15 cellular contexts compared by ENCODE assay signal in genomic region chr7:41117431-41117830, GRCh38.
A peak's percentile ranks its signal among the peaks of the same experiment; 100 is the strongest.
DNase-seq lines count a peak whose midpoint lies in the region; ATAC-seq, FAIRE-seq and TF ChIP-seq lines count a peak whose summit lies in the region.
"Had no signal": no experiment of that assay in that cellular context is flagged by ENCODE, and none has a peak within 500 bp of the region (broad histone marks: within the 10 kb centered on the region; RNA-seq: fewer than 3 reads in every experiment).

No MANE protein-coding gene starts in this region.

- peak overlapping the region; percentile 51 for H3K27ac ChIP-seq in PC-9
- H3K27ac ChIP-seq in keratinocyte (ENCODE audit: control insufficient read depth, insufficient read depth, low read length), result peak overlapping the region; percentile 100
- H3K27ac ChIP-seq in prostate gland, result no peak overlapping the region
- H3K27ac ChIP-seq: BLaER1 treated with 17β-estradiol and CSF1 and Interleukin-3, amounts not matched to agents 10 nM and 100 nM had no signal

- DNase-seq in HCEC 1CT (peak; percentile 36), PC-9 (no peak), bronchial epithelial cell (ENCODE audit: low read depth) (peak; percentile 93), keratinocyte (ENCODE audit: low read depth, low spot score) (no peak), prostate gland (ENCODE audit: low spot score) (no peak), H7 (no peak), KBM-7 (no peak)
- DNase-seq: 8988T; CD4-positive, CD25-positive, alpha-beta regulatory T cell; DMS53; GF-D8 had no signal

- no peaks in the 10 kb centered on the region for H3K36me3 Mint-ChIP-seq in stimulated activated memory B cell treated with anti-CD40 and anti-IgM and Interleukin-4, amounts not matched to agents 10 μg/mL and 1 μg/mL and 100 μg/mL, for 72 hours
- H3K36me3 Mint-ChIP-seq: CD4-positive, CD25-positive, alpha-beta regulatory T cell had no signal

- H3K27me3 ChIP-seq in PC-9 (ENCODE audit: insufficient read depth, low read depth) (no peaks in the 10 kb centered on the region), bronchial epithelial cell (ENCODE audit: control insufficient read depth, insufficient read depth, low read length) (no peaks in the 10 kb centered on the region), keratinocyte (ENCODE audit: control insufficient read depth, extremely low read depth, insufficient read depth, low read length) (no peaks in the 10 kb centered on the region), prostate gland (replicated peaks; ENCODE audit: insufficient read depth) (no peaks in the 10 kb centered on the region), H7 (ENCODE audit: control insufficient read depth, insufficient read depth, low read length) (no peaks in the 10 kb centered on the region)
- H3K27me3 ChIP-seq: BLaER1 treated with 17β-estradiol and CSF1 and Interleukin-3, amounts not matched to agents 10 nM and 100 nM had no signal

- H3K9me3 Mint-ChIP-seq in stimulated activated memory B cell treated with anti-CD40 and anti-IgM and Interleukin-4, amounts not matched to agents 10 μg/mL and 1 μg/mL and 100 μg/mL, for 72 hours, result peaks cover 9% of the 10 kb centered on the region

- no peak overlapping the region for H3K4me3 Mint-ChIP-seq in stimulated activated memory B cell treated with anti-CD40 and anti-IgM and Interleukin-4, amounts not matched to agents 10 μg/mL and 1 μg/mL and 100 μg/mL, for 72 hours
- H3K4me3 Mint-ChIP-seq: CD4-positive, CD25-positive, alpha-beta regulatory T cell had no signal

- peaks cover 38% of the 10 kb centered on the region for H3K4me1 ChIP-seq in PC-9 (replicated peaks; ENCODE audit: insufficient read depth)
- H3K4me1 ChIP-seq in keratinocyte (ENCODE audit: control insufficient read depth, extremely low read depth, insufficient read depth, low read length), result peaks cover 38% of the 10 kb centered on the region
- peaks cover 3% of the 10 kb centered on the region for H3K4me1 ChIP-seq in prostate gland (replicated peaks)
- H3K4me1 ChIP-seq: BLaER1 treated with 17β-estradiol and CSF1 and Interleukin-3, amounts not matched to agents 10 nM and 100 nM had no signal

- H3K36me3 ChIP-seq in PC-9 (ENCODE audit: low read depth) (no peaks in the 10 kb centered on the region), bronchial epithelial cell (ENCODE audit: control insufficient read depth, insufficient read depth, low read length) (no peaks in the 10 kb centered on the region), keratinocyte (ENCODE audit: control insufficient read depth in 2 of 2, extremely low read depth in 1 of 2, insufficient read depth in 2 of 2, low read length in 2 of 2) (no peaks in the 10 kb centered on the region), prostate gland (no peaks in the 10 kb centered on the region), H7 (replicated peaks; ENCODE audit: control insufficient read depth, insufficient read depth, low read length) (no peaks in the 10 kb centered on the region)
- H3K36me3 ChIP-seq: BLaER1 treated with 17β-estradiol and CSF1 and Interleukin-3, amounts not matched to agents 10 nM and 100 nM had no signal

- no peak overlapping the region for H3K4me3 ChIP-seq in PC-9
- no peak overlapping the region for H3K4me3 ChIP-seq in bronchial epithelial cell (ENCODE audit: low read depth, low read length)
- H3K4me3 ChIP-seq in keratinocyte (ENCODE audit: control insufficient read depth in 2 of 3, extremely low read depth in 1 of 3, insufficient read depth in 2 of 3, low read depth in 1 of 3, low read length in 3 of 3), result peak overlapping the region in 2 of 3 experiments; percentile 41 to 48
- no peak overlapping the region for H3K4me3 ChIP-seq in prostate gland
- H3K4me3 ChIP-seq in H7 (ENCODE audit: insufficient read depth, low read depth, low read length), result no peak overlapping the region
- H3K4me3 ChIP-seq: BLaER1 treated with 17β-estradiol and CSF1 and Interleukin-3, amounts not matched to agents 10 nM and 100 nM had no signal

- H3K79me2 ChIP-seq in PC-9 (ENCODE audit: low read depth) (no peaks in the 10 kb centered on the region), keratinocyte (ENCODE audit: control insufficient read depth, insufficient read depth, low read length) (no peaks in the 10 kb centered on the region)

- peak overlapping the region; percentile 87 for H3K9ac ChIP-seq in keratinocyte (ENCODE audit: control insufficient read depth, extremely low read depth, insufficient read depth, low read length)
- H3K9ac ChIP-seq: BLaER1 treated with 17β-estradiol and CSF1 and Interleukin-3, amounts not matched to agents 10 nM and 100 nM had no signal

- dilution Hi-C loops in keratinocyte (cut with MboI; ENCODE audit: extremely low pct_ligation_motif_present, low sequenced_read_pairs), result no loop called here

- H2AFZ ChIP-seq in PC-9 (no peak overlapping the region), keratinocyte (ENCODE audit: control insufficient read depth, low read length) (no peak overlapping the region)

- in situ Hi-C loops in KBM-7 (cut with MboI; ENCODE audit: low pct_unique_long_range_greater_than_20kb, low sequenced_read_pairs), result no loop called here

- H3K27ac Mint-ChIP-seq in stimulated activated memory B cell treated with anti-CD40 and anti-IgM and Interleukin-4, amounts not matched to agents 10 μg/mL and 1 μg/mL and 100 μg/mL, for 72 hours, result no peak overlapping the region
- H3K27ac Mint-ChIP-seq: CD4-positive, CD25-positive, alpha-beta regulatory T cell had no signal

- H4K20me1 ChIP-seq in PC-9 (ENCODE audit: insufficient read depth) (no peaks in the 10 kb centered on the region), keratinocyte (ENCODE audit: control insufficient read depth, extremely low read depth, insufficient read depth, low read length) (no peaks in the 10 kb centered on the region)
- H4K20me1 ChIP-seq: BLaER1 treated with 17β-estradiol and CSF1 and Interleukin-3, amounts not matched to agents 10 nM and 100 nM had no signal

- BruUV-seq in PC-9 (replicated peaks; lab: Mats Ljungman, UMichigan), result no TSS peak

- no peak for ATAC-seq in stimulated activated memory B cell treated with anti-CD40 and anti-IgM and Interleukin-4, amounts not matched to agents 10 μg/mL and 1 μg/mL and 100 μg/mL, for 72 hours

- H3K9me2 ChIP-seq in PC-9 (ENCODE audit: insufficient read depth), result no peaks in the 10 kb centered on the region

- H3F3A ChIP-seq in PC-9 (ENCODE audit: insufficient read depth, low read depth), result peaks cover 21% of the 10 kb centered on the region; the same call in 1 of the 2 replicates

- H3K4me2 ChIP-seq in PC-9, result no peak overlapping the region
- peak overlapping the region; percentile 84 for H3K4me2 ChIP-seq in keratinocyte (ENCODE audit: control insufficient read depth, extremely low read depth, insufficient read depth, low read depth, low read length)
- H3K4me2 ChIP-seq: BLaER1 treated with 17β-estradiol and CSF1 and Interleukin-3, amounts not matched to agents 10 nM and 100 nM had no signal

- intact Hi-C loops in PC-9 (cut with micrococcal nuclease; ENCODE audit: unreplicated experiment) (no loop called here), prostate gland (cut with DNase I) (no loop called here)

- no peaks in the 10 kb centered on the region for H3K9me1 ChIP-seq in keratinocyte (ENCODE audit: control insufficient read depth, extremely low read depth, insufficient read depth, low read length)

- POLR2A ChIA-PET in PC-9 (lab: Charles Lee; ENCODE audit: unreplicated experiment), result interaction anchor here (0.6 kb wide), 1 partner anchor 22 kb away, joined by 3 read pairs; no protein-coding TSS in a partner anchor

- H3K27me3 Mint-ChIP-seq in stimulated activated memory B cell treated with anti-CD40 and anti-IgM and Interleukin-4, amounts not matched to agents 10 μg/mL and 1 μg/mL and 100 μg/mL, for 72 hours, result no peaks in the 10 kb centered on the region
- H3K27me3 Mint-ChIP-seq: CD4-positive, CD25-positive, alpha-beta regulatory T cell had no signal

- TF ChIP-seq CTCF in PC-9 (conservative IDR thresholded peaks at IDR 0.05) (no peak), bronchial epithelial cell (IDR thresholded peaks at IDR 0.05; ENCODE audit: insufficient read depth, low read length, severe bottlenecking) (no peak), keratinocyte (optimal IDR thresholded peaks at IDR 0.05 in 1 of 3, IDR thresholded peaks at IDR 0.05 in 1 of 3, conservative IDR thresholded peaks at IDR 0.05 in 1 of 3; ENCODE audit: extremely low read depth in 1 of 3, insufficient read depth in 2 of 3, low read length in 3 of 3) (no peak), prostate gland (IDR thresholded peaks at IDR 0.05) (no peak)

- FAIRE-seq in bronchial epithelial cell (lab: Jason Lieb, UNC), result no peak
- no peak for FAIRE-seq in keratinocyte (lab: Jason Lieb, UNC)
- FAIRE-seq: GM19239, H1 had no signal

- TF ChIP-seq POLR2A in prostate gland (IDR thresholded peaks at IDR 0.05), result no peak

- H3K9me3 ChIP-seq in PC-9 (ENCODE audit: insufficient read depth, low read depth) (peaks cover 37% of the 10 kb centered on the region), keratinocyte (ENCODE audit: control insufficient read depth, low read depth, low read length) (no peaks in the 10 kb centered on the region), prostate gland (no peaks in the 10 kb centered on the region)
- H3K9me3 ChIP-seq: BLaER1 treated with 17β-estradiol and CSF1 and Interleukin-3, amounts not matched to agents 10 nM and 100 nM had no signal

- 47% methylated on average over 2 of the region's 2 CpGs for WGBS in prostate gland

- CTCF ChIA-PET in PC-9 (lab: Charles Lee), result interaction anchor here (0.7 kb wide), 1 partner anchor 97 kb away, joined by 3 read pairs; no protein-coding TSS in a partner anchor

- H3K4me1 Mint-ChIP-seq in stimulated activated memory B cell treated with anti-CD40 and anti-IgM and Interleukin-4, amounts not matched to agents 10 μg/mL and 1 μg/mL and 100 μg/mL, for 72 hours, result no peaks in the 10 kb centered on the region
- H3K4me1 Mint-ChIP-seq: CD4-positive, CD25-positive, alpha-beta regulatory T cell had no signal

Comparison
In these comparisons a context has a peak if more than half of its experiments do, and no peak if none do; other contexts are left out.
1. DNase-seq: peak in HCEC 1CT (single experiment) and bronchial epithelial cell (single experiment); none in PC-9 (0 of 2), keratinocyte (single experiment), prostate gland (single experiment), H7 (single experiment) and KBM-7 (single experiment).
2. H3K27ac ChIP-seq: peak in PC-9 (single experiment) and keratinocyte (single experiment); none in prostate gland (0 of 2).
3. H3K4me3 ChIP-seq: peak in keratinocyte (2 of 3); none in PC-9 (single experiment), bronchial epithelial cell (single experiment), prostate gland (0 of 2) and H7 (single experiment).